In genomic region chr20:62120990-62121775, GRCh38 we compare ENCODE assay signal across 1 cellular context.
TF ChIP-seq lines count a peak whose summit lies in the region.

No MANE protein-coding gene starts in this region.

TF ChIP-seq in HEK293, 187 proteins besides CTCF, POLR2A, EP300 and RAD21 (continued from another document):
- TF ChIP-seq ZNF362 (tag by site-specific recombination; IDR thresholded peaks at IDR 0.05) (peak; percentile 37; the same call in 1 of the 2 replicates), SP3 (tag by site-specific recombination; IDR thresholded peaks at IDR 0.05) (peak; percentile 13; the same call in 1 of the 2 replicates), ZNF48 (tag by site-specific recombination; IDR thresholded peaks at IDR 0.05) (no peak), ZNF394 (tag by site-specific recombination; IDR thresholded peaks at IDR 0.05; ENCODE audit: borderline replicate concordance) (0 out of 2 replicates have a peak, but pooled peaks have one; percentile 20), ZNF335 (tag by site-specific recombination; conservative IDR thresholded peaks at IDR 0.05) (peak; percentile 86), HOXC10 (CRISPR knock-in tag; IDR thresholded peaks at IDR 0.05) (no peak), ZFP69B (tag by site-specific recombination; IDR thresholded peaks at IDR 0.05) (peak; percentile 60; the same call in 1 of the 2 replicates), ZNF785 (tag by site-specific recombination; IDR thresholded peaks at IDR 0.05) (no peak), ZNF692 (tag by site-specific recombination; IDR thresholded peaks at IDR 0.05) (peak; percentile 63; the same call in 1 of the 2 replicates), KLF1 (tag by site-specific recombination; IDR thresholded peaks at IDR 0.05) (peak; percentile 99)
- TF ChIP-seq, protein P1, sequence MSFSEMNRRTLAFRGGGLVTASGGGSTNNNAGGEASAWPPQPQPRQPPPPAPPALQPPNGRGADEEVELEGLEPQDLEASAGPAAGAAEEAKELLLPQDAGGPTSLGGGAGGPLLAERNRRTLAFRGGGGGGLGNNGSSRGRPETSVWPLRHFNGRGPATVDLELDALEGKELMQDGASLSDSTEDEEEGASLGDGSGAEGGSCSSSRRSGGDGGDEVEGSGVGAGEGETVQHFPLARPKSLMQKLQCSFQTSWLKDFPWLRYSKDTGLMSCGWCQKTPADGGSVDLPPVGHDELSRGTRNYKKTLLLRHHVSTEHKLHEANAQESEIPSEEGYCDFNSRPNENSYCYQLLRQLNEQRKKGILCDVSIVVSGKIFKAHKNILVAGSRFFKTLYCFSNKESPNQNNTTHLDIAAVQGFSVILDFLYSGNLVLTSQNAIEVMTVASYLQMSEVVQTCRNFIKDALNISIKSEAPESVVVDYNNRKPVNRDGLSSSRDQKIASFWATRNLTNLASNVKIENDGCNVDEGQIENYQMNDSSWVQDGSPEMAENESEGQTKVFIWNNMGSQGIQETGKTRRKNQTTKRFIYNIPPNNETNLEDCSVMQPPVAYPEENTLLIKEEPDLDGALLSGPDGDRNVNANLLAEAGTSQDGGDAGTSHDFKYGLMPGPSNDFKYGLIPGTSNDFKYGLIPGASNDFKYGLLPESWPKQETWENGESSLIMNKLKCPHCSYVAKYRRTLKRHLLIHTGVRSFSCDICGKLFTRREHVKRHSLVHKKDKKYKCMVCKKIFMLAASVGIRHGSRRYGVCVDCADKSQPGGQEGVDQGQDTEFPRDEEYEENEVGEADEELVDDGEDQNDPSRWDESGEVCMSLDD (tag by site-specific recombination; IDR thresholded peaks at IDR 0.05) = peak; percentile 41; the same call in 1 of the 2 replicates
